Comparison of ENCODE assay signal across 8 cellular contexts in the genomic region with DNA sequence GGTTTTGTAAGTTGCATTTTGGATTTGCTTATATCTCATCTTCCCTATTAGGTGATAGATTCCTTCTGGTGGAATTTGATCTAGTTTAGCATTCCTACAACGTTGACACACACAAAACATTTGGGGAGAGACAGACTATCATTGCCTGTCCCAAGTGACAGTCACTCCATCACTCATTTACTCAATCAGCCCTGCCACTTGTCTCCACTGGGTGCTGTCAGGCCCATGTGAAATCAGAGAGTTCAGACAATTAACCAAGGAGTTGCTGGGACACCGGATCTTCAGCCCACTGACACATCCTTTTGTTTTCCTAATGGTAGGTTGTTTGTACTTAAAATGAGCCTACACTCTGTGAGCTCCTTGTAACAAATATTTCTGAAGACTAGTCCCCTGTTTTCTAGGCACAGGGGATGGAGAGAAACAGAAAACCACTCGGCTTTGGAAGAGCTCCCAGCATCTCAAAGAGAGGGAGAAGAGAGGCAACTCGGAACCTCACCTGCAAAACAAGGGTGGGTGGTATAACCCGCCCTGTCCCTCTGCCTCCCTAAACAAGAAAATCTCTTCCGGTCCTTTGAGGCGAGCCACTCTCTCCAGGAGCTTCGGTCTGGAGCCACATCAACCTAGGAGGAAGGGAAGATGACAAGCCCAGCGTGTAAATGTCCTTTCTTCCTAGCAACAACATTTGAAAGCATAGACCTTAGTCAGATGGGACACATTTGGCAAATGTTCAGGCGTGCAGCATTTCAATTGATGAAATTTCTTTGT.
DNase-seq lines count a peak whose midpoint lies in the region; ATAC-seq and TF ChIP-seq lines count a peak whose summit lies in the region.

No MANE protein-coding gene starts in this region.

- H3F3A ChIP-seq in Loucy (ENCODE audit: low read depth) (no peaks in the 10 kb centered on the region), neural cell (ENCODE audit: insufficient read depth, low read length, poor library complexity, severe bottlenecking) (no peaks in the 10 kb centered on the region)

- H3K36me3 ChIP-seq in DND-41 (ENCODE audit: insufficient read depth, low read length) (no peaks in the 10 kb centered on the region), Loucy (ENCODE audit: insufficient read depth, low read length) (no peaks in the 10 kb centered on the region), neural cell (ENCODE audit: insufficient read depth, low read length) (no peaks in the 10 kb centered on the region)

- H3K27ac ChIP-seq in DND-41 (ENCODE audit: low read length) (no peak overlapping the region), dorsolateral prefrontal cortex (peak overlapping the region in 57 of 59 donors; percentile 11 to 90 (median 78)), neural cell (ENCODE audit: low read length) (peak overlapping the region; percentile 97)

- H3K9me3 ChIP-seq in DND-41 (ENCODE audit: insufficient read depth, low read length, severe bottlenecking) (no peaks in the 10 kb centered on the region), Loucy (ENCODE audit: insufficient read depth, low read depth, low read length) (no peaks in the 10 kb centered on the region), neural cell (ENCODE audit: low read length) (no peaks in the 10 kb centered on the region)

- ATAC-seq in DND-41 (ENCODE audit: insufficient read depth, low read depth) (0 out of 3 replicates have a peak, but pooled peaks have one; percentile 13), HG02840 (IDR thresholded peaks at IDR 0.05; ENCODE audit: low FRiP score, unreplicated experiment) (no peak), GM21515 (IDR thresholded peaks at IDR 0.05; ENCODE audit: unreplicated experiment) (no peak)

- peak; percentile 87 for TF ChIP-seq EP300 in neural cell (conservative IDR thresholded peaks at IDR 0.05; ENCODE audit: poor library complexity, severe bottlenecking)

- H2AFZ ChIP-seq in DND-41 (ENCODE audit: low read depth, low read length) (no peak overlapping the region), Loucy (ENCODE audit: low read length) (peak overlapping the region; percentile 86), neural cell (ENCODE audit: low read depth, low read length) (peak overlapping the region; percentile 71)

- DNase-seq in DND-41 (no peak), dorsolateral prefrontal cortex (peak in 2 of 10 donors; percentile 3 to 40), GDM1 (lab: John Stamatoyannopoulos, UW) (no peak), inferior parietal cortex (ENCODE audit: extremely low spot score) (no peak)

- no peak overlapping the region for H3K4me3 ChIP-seq in DND-41 (ENCODE audit: low read depth in 1 of 2, low read length in 2 of 2)
- H3K4me3 ChIP-seq in Loucy (ENCODE audit: low read length, poor library complexity, severe bottlenecking), result peak overlapping the region; percentile 52
- H3K4me3 ChIP-seq in dorsolateral prefrontal cortex, result peak overlapping the region; percentile 38 to 76 (median 57)
- peak overlapping the region; percentile 63 for H3K4me3 ChIP-seq in neural cell (ENCODE audit: low read length)

- H4K20me1 ChIP-seq in DND-41 (ENCODE audit: insufficient read depth, low read length) (no peaks in the 10 kb centered on the region), Loucy (ENCODE audit: insufficient read depth, low read length, poor library complexity, severe bottlenecking) (no peaks in the 10 kb centered on the region), neural cell (ENCODE audit: insufficient read depth) (no peaks in the 10 kb centered on the region)

- H3K4me1 ChIP-seq in DND-41 (ENCODE audit: insufficient read depth, low read length) (0 out of 2 replicates have a peak, but pooled peaks cover 2% of the 10 kb centered on the region), Loucy (ENCODE audit: insufficient read depth, low read length, poor library complexity, severe bottlenecking) (no peaks in the 10 kb centered on the region)

- peaks cover 9% of the 10 kb centered on the region for H3K27me3 ChIP-seq in DND-41 (ENCODE audit: insufficient read depth, low read length, poor library complexity)
- no peaks in the 10 kb centered on the region for H3K27me3 ChIP-seq in Loucy (ENCODE audit: insufficient read depth, low read length, poor library complexity, severe bottlenecking)
- H3K27me3 ChIP-seq in dorsolateral prefrontal cortex, result no peaks in the 10 kb centered on the region
- no peaks in the 10 kb centered on the region for H3K27me3 ChIP-seq in neural cell (ENCODE audit: insufficient read depth, low read depth, low read length)

- TF ChIP-seq CTCF in DND-41 (IDR thresholded peaks at IDR 0.05; ENCODE audit: borderline replicate concordance, extremely low read depth, low read length, poor library complexity, severe bottlenecking) (no peak), Loucy (conservative IDR thresholded peaks at IDR 0.05; ENCODE audit: low read length) (no peak), dorsolateral prefrontal cortex (IDR thresholded peaks at IDR 0.05 in 54 of 56, conservative IDR thresholded peaks at IDR 0.05 in 2 of 56; ENCODE audit: low read depth in 1 of 56, partially characterized antibody in 56 of 56) (no peak), neural cell (IDR thresholded peaks at IDR 0.05; ENCODE audit: poor library complexity, severe bottlenecking) (peak; percentile 24)

- H3K9ac ChIP-seq in DND-41 (ENCODE audit: low read depth, low read length) (no peak overlapping the region), Loucy (ENCODE audit: low read depth, low read length, poor library complexity, severe bottlenecking) (no peak overlapping the region), neural cell (ENCODE audit: low read length) (peak overlapping the region; percentile 77)

- H3K79me2 ChIP-seq in DND-41 (ENCODE audit: insufficient read depth, low read length), result no peaks in the 10 kb centered on the region
- H3K79me2 ChIP-seq in Loucy (ENCODE audit: insufficient read depth, low read length), result no peaks in the 10 kb centered on the region
- no peaks in the 10 kb centered on the region for H3K79me2 ChIP-seq in neural cell (replicated peaks; ENCODE audit: insufficient read depth, low read length)

- intact Hi-C loops in dorsolateral prefrontal cortex (cut with DNase I), result loop anchor here in 1 of 2 donors (10.0 kb wide), 1 partner anchor 440 kb away; a partner anchor contains a TSS

- H3K4me2 ChIP-seq in DND-41 (ENCODE audit: insufficient read depth, low read length) (peak overlapping the region; percentile 33; the same call in 1 of the 2 replicates), Loucy (ENCODE audit: low read depth, low read length, poor library complexity, severe bottlenecking) (peak overlapping the region; percentile 59), neural cell (ENCODE audit: low read length) (peak overlapping the region; percentile 84)

- no peaks in the 10 kb centered on the region for H3K9me2 ChIP-seq in Loucy (replicated peaks; ENCODE audit: low read depth, low read length)
- H3K9me2 ChIP-seq in neural cell (ENCODE audit: insufficient read depth, low read length), result no peaks in the 10 kb centered on the region

- no peak for TF ChIP-seq RAD21 in neural cell (conservative IDR thresholded peaks at IDR 0.05)

TF ChIP-seq in neural cell, 6 proteins besides CTCF, POLR2A, EP300 and RAD21:
- TF ChIP-seq EZH2 (IDR thresholded peaks at IDR 0.05; ENCODE audit: borderline replicate concordance, insufficient read depth, low read length, poor library complexity, severe bottlenecking) (no peak), MXI1 (conservative IDR thresholded peaks at IDR 0.05; ENCODE audit: poor library complexity, severe bottlenecking) (no peak), TAF1 (IDR thresholded peaks at IDR 0.05; ENCODE audit: low read depth) (no peak), POLR2AphosphoS5 (IDR thresholded peaks at IDR 0.05) (peak; percentile 63), SMC3 (conservative IDR thresholded peaks at IDR 0.05; ENCODE audit: poor library complexity) (no peak)
- TF ChIP-seq, protein P1, sequence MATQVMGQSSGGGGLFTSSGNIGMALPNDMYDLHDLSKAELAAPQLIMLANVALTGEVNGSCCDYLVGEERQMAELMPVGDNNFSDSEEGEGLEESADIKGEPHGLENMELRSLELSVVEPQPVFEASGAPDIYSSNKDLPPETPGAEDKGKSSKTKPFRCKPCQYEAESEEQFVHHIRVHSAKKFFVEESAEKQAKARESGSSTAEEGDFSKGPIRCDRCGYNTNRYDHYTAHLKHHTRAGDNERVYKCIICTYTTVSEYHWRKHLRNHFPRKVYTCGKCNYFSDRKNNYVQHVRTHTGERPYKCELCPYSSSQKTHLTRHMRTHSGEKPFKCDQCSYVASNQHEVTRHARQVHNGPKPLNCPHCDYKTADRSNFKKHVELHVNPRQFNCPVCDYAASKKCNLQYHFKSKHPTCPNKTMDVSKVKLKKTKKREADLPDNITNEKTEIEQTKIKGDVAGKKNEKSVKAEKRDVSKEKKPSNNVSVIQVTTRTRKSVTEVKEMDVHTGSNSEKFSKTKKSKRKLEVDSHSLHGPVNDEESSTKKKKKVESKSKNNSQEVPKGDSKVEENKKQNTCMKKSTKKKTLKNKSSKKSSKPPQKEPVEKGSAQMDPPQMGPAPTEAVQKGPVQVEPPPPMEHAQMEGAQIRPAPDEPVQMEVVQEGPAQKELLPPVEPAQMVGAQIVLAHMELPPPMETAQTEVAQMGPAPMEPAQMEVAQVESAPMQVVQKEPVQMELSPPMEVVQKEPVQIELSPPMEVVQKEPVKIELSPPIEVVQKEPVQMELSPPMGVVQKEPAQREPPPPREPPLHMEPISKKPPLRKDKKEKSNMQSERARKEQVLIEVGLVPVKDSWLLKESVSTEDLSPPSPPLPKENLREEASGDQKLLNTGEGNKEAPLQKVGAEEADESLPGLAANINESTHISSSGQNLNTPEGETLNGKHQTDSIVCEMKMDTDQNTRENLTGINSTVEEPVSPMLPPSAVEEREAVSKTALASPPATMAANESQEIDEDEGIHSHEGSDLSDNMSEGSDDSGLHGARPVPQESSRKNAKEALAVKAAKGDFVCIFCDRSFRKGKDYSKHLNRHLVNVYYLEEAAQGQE (IDR thresholded peaks at IDR 0.05; ENCODE audit: borderline replicate concordance), result peak; percentile 47

Comparison
In these comparisons a context has a peak if more than half of its experiments do, and no peak if none do; other contexts are left out.
1. H3K4me2 ChIP-seq: peak in every context shown above with its lines; median percentile 84 in neural cell; 59 in Loucy; 33 in DND-41.
2. H3K4me3 ChIP-seq: peak in Loucy (single experiment), dorsolateral prefrontal cortex (59 of 59) and neural cell (single experiment); none in DND-41 (0 of 2).